Comparison of ENCODE assay signal across 19 cellular contexts in the genomic region with DNA sequence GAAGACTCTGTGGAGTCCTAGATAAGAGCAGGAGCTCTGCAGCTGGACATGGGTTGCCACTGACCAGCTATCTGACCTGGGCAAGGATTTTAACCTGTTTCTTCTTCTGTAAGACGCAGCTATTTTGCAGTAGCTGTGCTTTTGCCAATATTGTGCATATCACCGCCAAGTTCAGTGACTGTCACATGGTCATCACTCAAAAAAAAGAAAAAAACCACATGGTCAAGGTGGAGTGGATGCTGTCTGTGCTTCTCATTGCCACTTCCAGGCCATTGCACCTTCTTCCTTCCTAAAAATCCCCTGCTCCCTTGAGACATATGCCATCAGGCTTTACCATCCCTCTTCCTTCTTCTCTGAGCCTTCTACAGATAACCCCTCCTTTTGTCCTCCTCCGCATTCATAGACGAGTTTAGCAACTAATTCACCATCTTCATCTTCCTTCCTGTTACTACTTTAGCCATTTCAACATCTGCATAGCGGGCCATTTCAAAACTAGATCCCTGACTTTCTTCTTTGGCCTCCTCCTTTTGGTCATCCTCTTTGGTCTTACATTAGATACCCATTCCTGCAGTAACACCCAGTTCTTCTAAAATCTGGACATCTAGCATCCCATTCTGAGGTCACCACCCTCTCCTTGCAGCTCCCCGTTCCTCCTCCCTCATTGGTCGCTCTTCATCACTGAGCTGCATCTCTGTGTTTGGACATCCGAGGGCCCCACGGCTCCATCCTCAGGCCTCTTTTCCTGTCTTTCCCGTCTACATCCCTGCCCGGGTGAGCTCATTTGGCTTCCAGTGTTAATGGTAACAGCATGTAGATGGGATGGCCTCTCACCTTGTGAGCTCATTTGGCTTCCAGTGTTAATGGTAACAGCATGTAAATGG. TPM values are rescaled to one million over a fixed set of nuclear protein-coding genes. Genes with fewer than 3 reads are reported as not detected.
A peak's percentile ranks its signal among the peaks of the same experiment; 100 is the strongest.
DNase-seq lines count a peak whose midpoint lies in the region; ATAC-seq lines count a peak whose summit lies in the region.
"Had no signal": no experiment of that assay in that cellular context is flagged by ENCODE, and none has a peak within 500 bp of the region (broad histone marks: within the 10 kb centered on the region; RNA-seq: fewer than 3 reads in every experiment).

No MANE protein-coding gene starts in this region.

- H3K27me3 Mint-ChIP-seq in activated naive CD8-positive, alpha-beta T cell, result no peaks in the 10 kb centered on the region
- no peaks in the 10 kb centered on the region for H3K27me3 Mint-ChIP-seq in activated naive CD8-positive, alpha-beta T cell treated with anti-CD3 and anti-CD28 coated beads for 36 hours
- H3K27me3 Mint-ChIP-seq in activated T-cell treated with anti-CD3 and anti-CD28 coated beads, Interleukin-2, amount 50 U/mL, for 72 hours (ENCODE audit: low read depth), result no peaks in the 10 kb centered on the region
- H3K27me3 Mint-ChIP-seq: activated B cell treated with CpG ODN at 0.5 μM for 24 hours had no signal

- H3K27ac Mint-ChIP-seq in activated naive CD8-positive, alpha-beta T cell, result peak overlapping the region; percentile 77
- no peak overlapping the region for H3K27ac Mint-ChIP-seq in activated naive CD8-positive, alpha-beta T cell treated with anti-CD3 and anti-CD28 coated beads for 36 hours
- no peak overlapping the region for H3K27ac Mint-ChIP-seq in activated T-cell treated with anti-CD3 and anti-CD28 coated beads, Interleukin-2, amount 50 U/mL, for 72 hours
- H3K27ac Mint-ChIP-seq: activated B cell treated with CpG ODN at 0.5 μM for 24 hours had no signal

- no peak for DNase-seq in activated naive CD8-positive, alpha-beta T cell treated with anti-CD3 and anti-CD28 coated beads for 36 hours
- DNase-seq in NOMO-1 (lab: John Stamatoyannopoulos, UW; ENCODE audit: unreplicated experiment in 2 of 2) (peak; percentile 42 to 43), substantia nigra (lab: John Stamatoyannopoulos, UW) (peak in 18 of 49 donors; percentile 29 to 74 (median 46)), NCI-H524 treated with DMSO at 0.1 percent for 48 hours (lab: John Stamatoyannopoulos, UW) (no peak), T-helper 9 cell (no peak)
- no peak for DNase-seq in activated T-cell treated with anti-CD3 and anti-CD28 coated beads, Interleukin-2, amount 50 U/mL, for 72 hours
- DNase-seq: ACHN; activated B cell treated with CpG ODN at 0.5 μM for 24 hours; activated CD8-positive, alpha-beta T cell treated with anti-CD3 and anti-CD28 coated beads, Interleukin-2, amount 10 ng/mL, durations not matched to agents 7 days and 5 days; COR-L47; left lung; NCI-H1436 treated with DMSO at 0.1 percent for 48 hours; stomach had no signal

- ATAC-seq in activated T-cell treated with anti-CD3 and anti-CD28 coated beads, Interleukin-2, amount 50 U/mL, for 72 hours (replicated peaks in 1 of 2), result no peak
- ATAC-seq: activated CD8-positive, alpha-beta T cell treated with anti-CD3 and anti-CD28 coated beads, Interleukin-2, amount 10 ng/mL, durations not matched to agents 7 days and 5 days; gastroesophageal sphincter; left lung; sciatic nerve had no signal

- H3K4me1 Mint-ChIP-seq in activated naive CD8-positive, alpha-beta T cell (ENCODE audit: low read depth), result peaks cover 78% of the 10 kb centered on the region
- H3K4me1 Mint-ChIP-seq in activated naive CD8-positive, alpha-beta T cell treated with anti-CD3 and anti-CD28 coated beads for 36 hours, result peaks cover 40% of the 10 kb centered on the region
- H3K4me1 Mint-ChIP-seq in activated T-cell treated with anti-CD3 and anti-CD28 coated beads, Interleukin-2, amount 50 U/mL, for 72 hours (ENCODE audit: low read depth), result peaks cover 38% of the 10 kb centered on the region

- H3K27ac ChIP-seq in cingulate gyrus (ENCODE audit: low read depth, low read length), result peak overlapping the region; percentile 48
- peak overlapping the region; percentile 65 for H3K27ac ChIP-seq in substantia nigra (ENCODE audit: low read depth, low read length, poor library complexity, severe bottlenecking)
- H3K27ac ChIP-seq: breast epithelium, gastroesophageal sphincter, stomach had no signal

- peak overlapping the region; percentile 15 for H3K4me3 Mint-ChIP-seq in activated naive CD8-positive, alpha-beta T cell
- H3K4me3 Mint-ChIP-seq in activated naive CD8-positive, alpha-beta T cell treated with anti-CD3 and anti-CD28 coated beads for 36 hours, result no peak overlapping the region
- no peak overlapping the region for H3K4me3 Mint-ChIP-seq in activated T-cell treated with anti-CD3 and anti-CD28 coated beads, Interleukin-2, amount 50 U/mL, for 72 hours
- H3K4me3 Mint-ChIP-seq: activated B cell treated with CpG ODN at 0.5 μM for 24 hours; activated CD8-positive, alpha-beta T cell treated with anti-CD3 and anti-CD28 coated beads, Interleukin-2, amount 10 ng/mL, durations not matched to agents 7 days and 5 days had no signal

- peaks cover 9% of the 10 kb centered on the region for H3K9me3 Mint-ChIP-seq in activated naive CD8-positive, alpha-beta T cell (ENCODE audit: low read depth)
- H3K9me3 Mint-ChIP-seq in activated naive CD8-positive, alpha-beta T cell treated with anti-CD3 and anti-CD28 coated beads for 36 hours, result peaks cover 7% of the 10 kb centered on the region
- H3K9me3 Mint-ChIP-seq in activated T-cell treated with anti-CD3 and anti-CD28 coated beads, Interleukin-2, amount 50 U/mL, for 72 hours, result peaks cover 0 to 1% of the 10 kb centered on the region in 2 donors

- H3K36me3 Mint-ChIP-seq in activated naive CD8-positive, alpha-beta T cell, result peaks cover 12% of the 10 kb centered on the region
- peaks cover 23% of the 10 kb centered on the region for H3K36me3 Mint-ChIP-seq in activated naive CD8-positive, alpha-beta T cell treated with anti-CD3 and anti-CD28 coated beads for 36 hours
- H3K36me3 Mint-ChIP-seq in activated T-cell treated with anti-CD3 and anti-CD28 coated beads, Interleukin-2, amount 50 U/mL, for 72 hours (ENCODE audit: insufficient read depth in 2 of 2), result peaks cover 2 to 11% of the 10 kb centered on the region in 2 donors

RNA-seq across cellular contexts. Expression of gene RNF144A, which starts 17.8 kb away (rescaled TPM):
- total RNA-seq in activated naive CD8-positive, alpha-beta T cell treated with anti-CD3 and anti-CD28 coated beads for 36 hours, result 10 to 100 TPM; 29.7 to 31.4 TPM
- 10 to 100 TPM; 52.1 to 73.9 TPM for total RNA-seq in activated T-cell treated with anti-CD3 and anti-CD28 coated beads, Interleukin-2, amount 50 U/mL, for 72 hours

RNA-seq across cellular contexts. Expression of gene RSAD2, which starts 57.4 kb away (rescaled TPM):
- 10 to 100 TPM in 1 of 2 experiments, 1 to 10 TPM in 1; 9.2 to 10.0 TPM for total RNA-seq in activated naive CD8-positive, alpha-beta T cell treated with anti-CD3 and anti-CD28 coated beads for 36 hours
- total RNA-seq in activated T-cell treated with anti-CD3 and anti-CD28 coated beads, Interleukin-2, amount 50 U/mL, for 72 hours, result 10 to 100 TPM in 1 of 2 donors, 1 to 10 TPM in 1; 5.4 to 17.8 TPM
- total RNA-seq: H1 had no signal

Comparison
In these comparisons a context has a peak if more than half of its experiments do, and no peak if none do; other contexts are left out.
1. DNase-seq: peak in NOMO-1 (2 of 2); none in activated naive CD8-positive, alpha-beta T cell treated with anti-CD3 and anti-CD28 coated beads for 36 hours (single experiment), NCI-H524 treated with DMSO at 0.1 percent for 48 hours (single experiment), T-helper 9 cell (single experiment) and activated T-cell treated with anti-CD3 and anti-CD28 coated beads, Interleukin-2, amount 50 U/mL, for 72 hours (0 of 2).